ENCODE assay signal across 2 cellular contexts in the genomic region with DNA sequence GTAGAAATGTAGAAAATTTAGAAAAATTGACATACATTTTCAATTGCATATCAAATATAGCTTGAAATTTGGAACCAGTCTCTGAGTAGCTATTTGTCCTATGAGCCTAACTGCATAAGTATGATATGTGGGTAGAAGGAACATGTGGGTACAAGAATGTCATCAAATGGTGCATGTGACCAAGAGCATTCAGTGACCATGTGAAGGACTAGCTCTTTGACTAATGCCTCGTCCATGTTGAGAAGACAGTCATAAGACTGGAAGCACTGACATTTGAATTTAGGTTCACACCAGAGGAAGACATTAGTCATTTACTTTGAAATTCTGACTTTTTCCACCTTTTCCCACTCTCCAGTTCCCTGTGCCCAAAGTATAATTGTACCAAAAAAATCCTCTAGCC.
TF ChIP-seq lines count a peak whose summit lies in the region.

No MANE protein-coding gene starts in this region.

TF ChIP-seq in SK-N-SH treated with all-trans-retinoic acid at 6 μM for 48 hours, 23 proteins besides CTCF, POLR2A, EP300 and RAD21:
- TF ChIP-seq, protein P1, sequence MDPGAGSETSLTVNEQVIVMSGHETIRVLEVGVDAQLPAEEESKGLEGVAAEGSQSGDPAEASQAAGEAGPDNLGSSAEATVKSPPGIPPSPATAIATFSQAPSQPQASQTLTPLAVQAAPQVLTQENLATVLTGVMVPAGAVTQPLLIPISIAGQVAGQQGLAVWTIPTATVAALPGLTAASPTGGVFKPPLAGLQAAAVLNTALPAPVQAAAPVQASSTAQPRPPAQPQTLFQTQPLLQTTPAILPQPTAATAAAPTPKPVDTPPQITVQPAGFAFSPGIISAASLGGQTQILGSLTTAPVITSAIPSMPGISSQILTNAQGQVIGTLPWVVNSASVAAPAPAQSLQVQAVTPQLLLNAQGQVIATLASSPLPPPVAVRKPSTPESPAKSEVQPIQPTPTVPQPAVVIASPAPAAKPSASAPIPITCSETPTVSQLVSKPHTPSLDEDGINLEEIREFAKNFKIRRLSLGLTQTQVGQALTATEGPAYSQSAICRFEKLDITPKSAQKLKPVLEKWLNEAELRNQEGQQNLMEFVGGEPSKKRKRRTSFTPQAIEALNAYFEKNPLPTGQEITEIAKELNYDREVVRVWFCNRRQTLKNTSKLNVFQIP (CRISPR knock-in tag; IDR thresholded peaks at IDR 0.05; ENCODE audit: borderline replicate concordance, low read depth) = no peak
- no peak for TF ChIP-seq CSDC2 (CRISPR knock-in tag; IDR thresholded peaks at IDR 0.05)
- no peak for TF ChIP-seq ZFP30 (CRISPR knock-in tag; IDR thresholded peaks at IDR 0.05)
- no peak for TF ChIP-seq ZC3H10 (CRISPR knock-in tag; IDR thresholded peaks at IDR 0.05)
- no peak for TF ChIP-seq OSR1 (CRISPR knock-in tag; IDR thresholded peaks at IDR 0.05)
- TF ChIP-seq ESRRG (CRISPR knock-in tag; IDR thresholded peaks at IDR 0.05) = no peak
- no peak for TF ChIP-seq BACH2 (CRISPR knock-in tag; IDR thresholded peaks at IDR 0.05; ENCODE audit: borderline replicate concordance)
- no peak for TF ChIP-seq ZNF565 (CRISPR knock-in tag; conservative IDR thresholded peaks at IDR 0.05; ENCODE audit: low read depth)
- no peak for TF ChIP-seq TOX (CRISPR knock-in tag; IDR thresholded peaks at IDR 0.05; ENCODE audit: borderline replicate concordance)
- TF ChIP-seq ISL1 (CRISPR knock-in tag; IDR thresholded peaks at IDR 0.05) = no peak
- no peak for TF ChIP-seq ZFP3 (CRISPR knock-in tag; IDR thresholded peaks at IDR 0.05)
- TF ChIP-seq GLIS3 (CRISPR knock-in tag; IDR thresholded peaks at IDR 0.05) = no peak
- TF ChIP-seq, protein P2, sequence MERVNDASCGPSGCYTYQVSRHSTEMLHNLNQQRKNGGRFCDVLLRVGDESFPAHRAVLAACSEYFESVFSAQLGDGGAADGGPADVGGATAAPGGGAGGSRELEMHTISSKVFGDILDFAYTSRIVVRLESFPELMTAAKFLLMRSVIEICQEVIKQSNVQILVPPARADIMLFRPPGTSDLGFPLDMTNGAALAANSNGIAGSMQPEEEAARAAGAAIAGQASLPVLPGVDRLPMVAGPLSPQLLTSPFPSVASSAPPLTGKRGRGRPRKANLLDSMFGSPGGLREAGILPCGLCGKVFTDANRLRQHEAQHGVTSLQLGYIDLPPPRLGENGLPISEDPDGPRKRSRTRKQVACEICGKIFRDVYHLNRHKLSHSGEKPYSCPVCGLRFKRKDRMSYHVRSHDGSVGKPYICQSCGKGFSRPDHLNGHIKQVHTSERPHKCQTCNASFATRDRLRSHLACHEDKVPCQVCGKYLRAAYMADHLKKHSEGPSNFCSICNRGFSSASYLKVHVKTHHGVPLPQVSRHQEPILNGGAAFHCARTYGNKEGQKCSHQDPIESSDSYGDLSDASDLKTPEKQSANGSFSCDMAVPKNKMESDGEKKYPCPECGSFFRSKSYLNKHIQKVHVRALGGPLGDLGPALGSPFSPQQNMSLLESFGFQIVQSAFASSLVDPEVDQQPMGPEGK (CRISPR knock-in tag; IDR thresholded peaks at IDR 0.05; ENCODE audit: borderline replicate concordance) = no peak
- no peak for TF ChIP-seq CSRNP3 (CRISPR knock-in tag; IDR thresholded peaks at IDR 0.05)
- TF ChIP-seq RARB (CRISPR knock-in tag; IDR thresholded peaks at IDR 0.05) = no peak
- TF ChIP-seq ZNF70 (CRISPR knock-in tag; IDR thresholded peaks at IDR 0.05) = no peak
- TF ChIP-seq ARNTL (CRISPR knock-in tag; IDR thresholded peaks at IDR 0.05; ENCODE audit: borderline replicate concordance, low read depth) = no peak
- no peak for TF ChIP-seq TCF4 (CRISPR knock-in tag; IDR thresholded peaks at IDR 0.05; ENCODE audit: borderline replicate concordance)
- no peak for TF ChIP-seq CREB5 (CRISPR knock-in tag; IDR thresholded peaks at IDR 0.05; ENCODE audit: low read depth)
- no peak for TF ChIP-seq ZNF8 (CRISPR knock-in tag; IDR thresholded peaks at IDR 0.05)

TF ChIP-seq in SK-N-SH, 30 proteins besides CTCF, POLR2A, EP300 and RAD21:
- TF ChIP-seq REST (IDR thresholded peaks at IDR 0.05; ENCODE audit: low read depth, low read length) = no peak
- TF ChIP-seq YY1 (IDR thresholded peaks at IDR 0.05; ENCODE audit: low read depth) = no peak
- no peak for TF ChIP-seq TCF12 (IDR thresholded peaks at IDR 0.05)
- TF ChIP-seq, protein P3, sequence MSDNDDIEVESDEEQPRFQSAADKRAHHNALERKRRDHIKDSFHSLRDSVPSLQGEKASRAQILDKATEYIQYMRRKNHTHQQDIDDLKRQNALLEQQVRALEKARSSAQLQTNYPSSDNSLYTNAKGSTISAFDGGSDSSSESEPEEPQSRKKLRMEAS (IDR thresholded peaks at IDR 0.05; ENCODE audit: low read depth) = no peak
- TF ChIP-seq MXI1 (IDR thresholded peaks at IDR 0.05; ENCODE audit: low read depth, low read length) = no peak
- TF ChIP-seq SIN3A (IDR thresholded peaks at IDR 0.05; ENCODE audit: borderline replicate concordance, low read depth, low read length) = no peak
- no peak for TF ChIP-seq GATA2 (CRISPR knock-in tag; IDR thresholded peaks at IDR 0.05)
- no peak for TF ChIP-seq ELF1 (IDR thresholded peaks at IDR 0.05)
- no peak for TF ChIP-seq FOXJ3 (CRISPR knock-in tag; IDR thresholded peaks at IDR 0.05)
- no peak for TF ChIP-seq TAF1 (IDR thresholded peaks at IDR 0.05; ENCODE audit: borderline replicate concordance, low read depth, low read length)
- TF ChIP-seq SMC3 (IDR thresholded peaks at IDR 0.05; ENCODE audit: low read depth, low read length) = no peak
TF ChIP-seq in SK-N-SH: peak in this region for 0.
